Comparison of ENCODE assay signal across 15 cellular contexts in the genomic region with DNA sequence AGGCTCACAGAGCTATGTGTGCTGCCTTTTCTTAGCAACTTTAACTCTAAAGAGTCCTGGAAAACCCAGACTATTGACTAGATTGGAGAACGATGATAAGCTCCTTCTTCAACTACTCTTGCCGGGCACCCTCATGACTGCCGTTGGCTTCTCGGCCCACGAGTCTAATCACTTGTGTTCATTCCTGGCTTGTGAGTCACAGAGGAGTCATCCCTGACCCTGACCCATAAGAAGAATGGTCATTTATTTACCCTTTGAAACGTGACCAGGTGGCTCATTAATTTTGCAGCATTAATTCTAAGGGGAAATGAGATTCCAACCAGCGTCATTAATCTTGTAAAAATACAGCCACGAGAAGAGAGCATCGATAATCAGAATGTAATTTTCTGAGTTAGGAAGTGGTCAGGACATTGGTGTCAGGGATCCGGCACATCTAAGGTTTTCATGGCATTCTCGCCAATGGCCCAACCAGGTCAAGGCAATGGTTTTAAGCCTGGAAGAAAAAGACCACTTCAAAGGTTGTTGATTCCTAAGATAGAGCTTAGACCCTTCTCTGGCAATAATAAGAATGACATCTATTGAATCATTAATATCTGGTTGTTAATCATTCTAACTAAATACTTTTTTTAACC.
DNase-seq lines count a peak whose midpoint lies in the region; ATAC-seq, FAIRE-seq and TF ChIP-seq lines count a peak whose summit lies in the region.
"Had no signal": no experiment of that assay in that cellular context is flagged by ENCODE, and none has a peak within 500 bp of the region (broad histone marks: within the 10 kb centered on the region; RNA-seq: fewer than 3 reads in every experiment).

No MANE protein-coding gene starts in this region.

- peaks cover 3% of the 10 kb centered on the region for H3K9me3 ChIP-seq in psoas muscle
- H3K9me3 ChIP-seq: HAP-1, vagina had no signal

- FAIRE-seq in H54 (lab: Jason Lieb, UNC), result peak; percentile 81
- peak; percentile 95 for FAIRE-seq in RCC 7860 (lab: Jason Lieb, UNC)

- no peak overlapping the region for H3K4me3 ChIP-seq in psoas muscle
- H3K4me3 ChIP-seq: HAP-1, vagina had no signal

- intact Hi-C loops in psoas muscle (cut with DNase I), result no loop called here

- ATAC-seq in psoas muscle (peak in 3 of 4 donors; percentile 50 to 58 (median 50)), GM18870 (IDR thresholded peaks at IDR 0.05; ENCODE audit: unreplicated experiment) (no peak), GM19023 (IDR thresholded peaks at IDR 0.05; ENCODE audit: unreplicated experiment) (no peak)
- ATAC-seq: Right ventricle myocardium inferior had no signal

- peaks cover 30% of the 10 kb centered on the region for H3K4me1 ChIP-seq in psoas muscle
- H3K4me1 ChIP-seq: HAP-1, vagina had no signal

- H3K27me3 ChIP-seq in psoas muscle (ENCODE audit: insufficient read depth in 3 of 3, low read length in 2 of 3), result no peaks in the 10 kb centered on the region
- H3K27me3 ChIP-seq: vagina had no signal

- no peak for TF ChIP-seq POLR2A in H54 (IDR thresholded peaks at IDR 0.05; ENCODE audit: low read depth, low read length)

- TF ChIP-seq CTCF in psoas muscle (IDR thresholded peaks at IDR 0.05), result no peak

- DNase-seq in H54 (ENCODE audit: insufficient read length, low spot score) (peak; percentile 35), RCC 7860 (ENCODE audit: low spot score) (peak; percentile 80), fibroblast of gingiva (ENCODE audit: low read depth) (peak; percentile 65), psoas muscle (peak in 1 of 2 donors; percentile 32), GDM1 (lab: John Stamatoyannopoulos, UW) (no peak), DMS79 treated with DMSO at 0.1 percent for 48 hours (lab: John Stamatoyannopoulos, UW) (no peak)
- DNase-seq: activated CD4-positive, alpha-beta T cell treated with anti-CD3 and anti-CD28 coated beads, Interleukin-2, amount 10 ng/mL, durations not matched to agents 7 days and 5 days; activated naive CD4-positive, alpha-beta T cell treated with anti-CD3 and anti-CD28 coated beads, Interleukin-2, amount 10 ng/mL, durations not matched to agents 7 days and 5 days; effector memory CD4-positive, alpha-beta T cell; NCI-H1694 had no signal

- peak overlapping the region; percentile 3 for H3K27ac ChIP-seq in psoas muscle
- H3K27ac ChIP-seq: vagina had no signal

- H3K36me3 ChIP-seq in psoas muscle (ENCODE audit: insufficient read depth in 1 of 2, low read depth in 1 of 2), result no peaks in the 10 kb centered on the region
- H3K36me3 ChIP-seq: HAP-1, vagina had no signal

- WGBS in psoas muscle, 3 donors, result 42 to 64% (median 53%) methylated on average over 11 of the region's 11 CpGs

Comparison
In these comparisons a context has a peak if more than half of its experiments do, and no peak if none do; other contexts are left out.
1. DNase-seq: peak in H54 (single experiment), RCC 7860 (single experiment) and fibroblast of gingiva (single experiment); none in GDM1 (single experiment) and DMS79 treated with DMSO at 0.1 percent for 48 hours (single experiment).
2. ATAC-seq: peak in psoas muscle (3 of 4); none in GM18870 (single experiment) and GM19023 (single experiment).